Comparison of ENCODE assay signal across 8 cellular contexts in the genomic region with DNA sequence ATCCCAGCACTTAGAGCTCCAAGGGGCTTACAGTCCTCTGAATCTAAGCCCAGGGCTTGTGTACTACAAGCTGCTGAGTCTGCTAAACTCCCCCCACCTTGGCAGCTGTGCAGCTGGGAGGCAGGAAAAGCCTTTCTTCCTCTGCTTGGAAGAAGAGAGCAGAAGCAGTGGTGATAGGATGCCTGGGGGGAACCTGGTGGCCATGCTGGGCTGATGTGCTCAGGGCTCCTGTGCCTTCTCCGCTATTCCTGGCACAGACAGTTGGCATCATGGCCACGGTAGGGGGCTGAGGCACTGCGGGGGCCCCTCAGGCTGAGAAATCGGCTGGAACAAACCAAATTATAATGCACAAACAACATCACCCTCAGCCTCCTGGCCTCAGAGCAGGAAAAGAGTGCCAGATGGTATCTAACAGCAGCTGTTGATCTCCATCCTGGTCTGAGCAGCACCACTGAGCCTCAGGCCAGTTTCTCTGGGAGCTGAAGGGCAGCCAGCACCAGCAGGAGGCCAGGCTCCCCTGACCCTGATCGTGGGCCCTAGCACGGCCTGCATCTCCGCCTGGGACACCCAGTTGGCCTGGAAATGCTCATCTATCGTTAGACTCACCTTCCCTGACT.
DNase-seq lines count a peak whose midpoint lies in the region; ATAC-seq lines count a peak whose summit lies in the region.

No MANE protein-coding gene starts in this region.

- in situ Hi-C loops in KBM-7 (cut with MboI; ENCODE audit: low pct_unique_long_range_greater_than_20kb, low sequenced_read_pairs): no loop called here

- H3K36me3 Mint-ChIP-seq in stimulated activated memory B cell treated with anti-CD40 and anti-IgM and Interleukin-4, amounts not matched to agents 10 μg/mL and 1 μg/mL and 100 μg/mL, for 72 hours: peaks cover 71% of the 10 kb centered on the region

- H3K9me3 Mint-ChIP-seq in stimulated activated memory B cell treated with anti-CD40 and anti-IgM and Interleukin-4, amounts not matched to agents 10 μg/mL and 1 μg/mL and 100 μg/mL, for 72 hours: no peaks in the 10 kb centered on the region

- peak; percentile 4 for ATAC-seq in stimulated activated memory B cell treated with anti-CD40 and anti-IgM and Interleukin-4, amounts not matched to agents 10 μg/mL and 1 μg/mL and 100 μg/mL, for 72 hours

- peak overlapping the region; percentile 15 for H3K27ac Mint-ChIP-seq in stimulated activated memory B cell treated with anti-CD40 and anti-IgM and Interleukin-4, amounts not matched to agents 10 μg/mL and 1 μg/mL and 100 μg/mL, for 72 hours

- peak; percentile 79 for DNase-seq in NCI-H1694 (lab: John Stamatoyannopoulos, UW)
- DNase-seq in astrocyte of the hippocampus (ENCODE audit: low read depth, low spot score): peak; percentile 63
- peak in 26 of 51 donors; percentile 10 to 58 (median 40) for DNase-seq in hypothalamus (lab: John Stamatoyannopoulos, UW)
- DNase-seq in activated CD4-positive, alpha-beta T cell treated with anti-CD3 and anti-CD28 coated beads, Interleukin-2, amount 50 U/mL, for 48 hours: no peak
- no peak for DNase-seq in activated CD4-positive, alpha-beta T cell treated with anti-CD3 and anti-CD28 coated beads, Interleukin-2, amount 50 U/mL, for 1 hour
- no peak for DNase-seq in NCI-H526 (lab: John Stamatoyannopoulos, UW)
- DNase-seq in KBM-7: no peak

- H3K4me3 Mint-ChIP-seq in stimulated activated memory B cell treated with anti-CD40 and anti-IgM and Interleukin-4, amounts not matched to agents 10 μg/mL and 1 μg/mL and 100 μg/mL, for 72 hours: no peak overlapping the region

- H3K27me3 Mint-ChIP-seq in stimulated activated memory B cell treated with anti-CD40 and anti-IgM and Interleukin-4, amounts not matched to agents 10 μg/mL and 1 μg/mL and 100 μg/mL, for 72 hours: no peaks in the 10 kb centered on the region

- peaks cover 31% of the 10 kb centered on the region for H3K4me1 Mint-ChIP-seq in stimulated activated memory B cell treated with anti-CD40 and anti-IgM and Interleukin-4, amounts not matched to agents 10 μg/mL and 1 μg/mL and 100 μg/mL, for 72 hours

Comparison
In these comparisons a context has a peak if more than half of its experiments do, and no peak if none do; other contexts are left out.
1. DNase-seq: peak in NCI-H1694 (single experiment), astrocyte of the hippocampus (single experiment) and hypothalamus (26 of 51); none in activated CD4-positive, alpha-beta T cell treated with anti-CD3 and anti-CD28 coated beads, Interleukin-2, amount 50 U/mL, for 48 hours (0 of 2), activated CD4-positive, alpha-beta T cell treated with anti-CD3 and anti-CD28 coated beads, Interleukin-2, amount 50 U/mL, for 1 hour (single experiment), NCI-H526 (0 of 2) and KBM-7 (single experiment).